Comparison of ENCODE assay signal across 11 cellular contexts in genomic region chr20:21548390-21549035, GRCh38. TPM values are rescaled to one million over a fixed set of nuclear protein-coding genes. Genes with fewer than 3 reads are reported as not detected.
DNase-seq lines count a peak whose midpoint lies in the region; ATAC-seq, FAIRE-seq and TF ChIP-seq lines count a peak whose summit lies in the region.
"Had no signal": no experiment of that assay in that cellular context is flagged by ENCODE, and none has a peak within 500 bp of the region (broad histone marks: within the 10 kb centered on the region; RNA-seq: fewer than 3 reads in every experiment).

No MANE protein-coding gene starts in this region.

- no peak for TF ChIP-seq EP300 in sigmoid colon (IDR thresholded peaks at IDR 0.05)

- no peaks in the 10 kb centered on the region for H3K4me1 ChIP-seq in sigmoid colon
- H3K4me1 ChIP-seq in kidney (ENCODE audit: control insufficient read depth in 1 of 2, insufficient read depth in 1 of 2, low read depth in 1 of 2, low read length in 2 of 2), result no peaks in the 10 kb centered on the region
- H3K4me1 ChIP-seq in thyroid gland, result no peaks in the 10 kb centered on the region

- H3K4me3 ChIP-seq in foreskin fibroblast (ENCODE audit: low read depth in 1 of 2, low read length in 2 of 2) (no peak overlapping the region), sigmoid colon (no peak overlapping the region), kidney (ENCODE audit: low read length in 2 of 2) (no peak overlapping the region), thyroid gland (replicated peaks in 1 of 3) (no peak overlapping the region)
- H3K4me3 ChIP-seq: thoracic aorta had no signal

- no peaks in the 10 kb centered on the region for H3K9me3 ChIP-seq in sigmoid colon
- H3K9me3 ChIP-seq in kidney (ENCODE audit: control insufficient read depth in 1 of 2, low read length in 2 of 2), result no peaks in the 10 kb centered on the region
- no peaks in the 10 kb centered on the region for H3K9me3 ChIP-seq in thyroid gland
- H3K9me3 ChIP-seq: thoracic aorta had no signal

- peak; percentile 71 for FAIRE-seq in GM12892 (lab: Jason Lieb, UNC)
- no peak for FAIRE-seq in kidney (lab: Jason Lieb, UNC)
- FAIRE-seq: D721Med had no signal

- peak; percentile 71 for ATAC-seq in GM21825 (IDR thresholded peaks at IDR 0.05; ENCODE audit: unreplicated experiment)
- ATAC-seq in central memory CD8-positive, alpha-beta T cell (replicated peaks; ENCODE audit: extremely low read depth, poor library complexity, severe bottlenecking), result peak; percentile 81
- ATAC-seq: right cardiac atrium had no signal

- no peak overlapping the region for H3K27ac Mint-ChIP-seq in central memory CD8-positive, alpha-beta T cell (ENCODE audit: low read depth)

- TF ChIP-seq CTCF in foreskin fibroblast (IDR thresholded peaks at IDR 0.05; ENCODE audit: low read depth, low read length) (no peak), sigmoid colon (IDR thresholded peaks at IDR 0.05) (no peak), kidney (IDR thresholded peaks at IDR 0.05; ENCODE audit: borderline replicate concordance, extremely low read depth, insufficient read depth) (no peak), thyroid gland (IDR thresholded peaks at IDR 0.05) (no peak)

- H3K27me3 ChIP-seq in sigmoid colon (peaks cover 0 to 11% (median 0%) of the 10 kb centered on the region in 3 donors), thyroid gland (no peaks in the 10 kb centered on the region)

- H3K4me1 Mint-ChIP-seq in central memory CD8-positive, alpha-beta T cell, result peaks cover 6% of the 10 kb centered on the region

- H3K36me3 ChIP-seq in sigmoid colon, result no peaks in the 10 kb centered on the region
- H3K36me3 ChIP-seq in kidney (ENCODE audit: control insufficient read depth in 1 of 2, insufficient read depth in 2 of 2, low read length in 2 of 2), result no peaks in the 10 kb centered on the region
- no peaks in the 10 kb centered on the region for H3K36me3 ChIP-seq in thyroid gland
- H3K36me3 ChIP-seq: thoracic aorta had no signal

- H3K27ac ChIP-seq in sigmoid colon (no peak overlapping the region), kidney (ENCODE audit: low read depth in 2 of 2, low read length in 2 of 2) (no peak overlapping the region), thyroid gland (no peak overlapping the region)
- H3K27ac ChIP-seq: thoracic aorta had no signal

- intact Hi-C loops in sigmoid colon (cut with DNase I), result no loop called here
- intact Hi-C loops in kidney (cut with DNase I), result no loop called here
- intact Hi-C loops in thyroid gland (cut with DNase I), result no loop called here

- no peak for DNase-seq in GM12892 (ENCODE audit: insufficient read length)
- peak; percentile 45 for DNase-seq in RPMI8226
- peak in 1 of 2 donors; percentile 11 for DNase-seq in central memory CD8-positive, alpha-beta T cell (ENCODE audit: low spot score in 2 of 2)
- no peak for DNase-seq in foreskin fibroblast
- no peak for DNase-seq in sigmoid colon
- no peak for DNase-seq in kidney
- no peak for DNase-seq in thyroid gland
- DNase-seq: right cardiac atrium had no signal

- peak overlapping the region; percentile 38 for H3K4me3 Mint-ChIP-seq in central memory CD8-positive, alpha-beta T cell

- H3K36me3 Mint-ChIP-seq in central memory CD8-positive, alpha-beta T cell (ENCODE audit: insufficient read depth), result peaks cover 2% of the 10 kb centered on the region

- TF ChIP-seq POLR2A in GM12892 (IDR thresholded peaks at IDR 0.05; ENCODE audit: low read depth, low read length) (no peak), sigmoid colon (IDR thresholded peaks at IDR 0.05) (no peak), thyroid gland (IDR thresholded peaks at IDR 0.05) (no peak)

- WGBS in sigmoid colon, 2 donors, result 58 to 59% methylated on average over 8 of the region's 8 CpGs
- 62 to 80% methylated on average over 8 of the region's 8 CpGs for WGBS in thyroid gland, 2 donors

- no peaks in the 10 kb centered on the region for H3K27me3 Mint-ChIP-seq in central memory CD8-positive, alpha-beta T cell

- H3K9me3 Mint-ChIP-seq in central memory CD8-positive, alpha-beta T cell, result no peaks in the 10 kb centered on the region

- H3K9ac ChIP-seq in kidney (ENCODE audit: low read length in 2 of 2), result no peak overlapping the region

RNA-seq across cellular contexts. Expression of gene NKX2-2, which starts 34.6 kb away (rescaled TPM):
- polyA plus RNA-seq in GM12892 (2012; ENCODE audit: missing spikeins), result not detected
- not detected for total RNA-seq in sigmoid colon
- under 1 TPM; 0.23 to 0.60 (median 0.46) TPM for polyA plus RNA-seq in sigmoid colon
- not detected for total RNA-seq in kidney
- not detected for polyA plus RNA-seq in kidney (ENCODE audit: insufficient read depth, low read depth, low replicate concordance)
- total RNA-seq in thyroid gland, result under 1 TPM in 1 of 4 donors, not detected in 3; 0.42 TPM
- total RNA-seq: right cardiac atrium had no signal
- polyA plus RNA-seq: right cardiac atrium had no signal
